Comparison of ENCODE assay signal across 8 cellular contexts in the genomic region with DNA sequence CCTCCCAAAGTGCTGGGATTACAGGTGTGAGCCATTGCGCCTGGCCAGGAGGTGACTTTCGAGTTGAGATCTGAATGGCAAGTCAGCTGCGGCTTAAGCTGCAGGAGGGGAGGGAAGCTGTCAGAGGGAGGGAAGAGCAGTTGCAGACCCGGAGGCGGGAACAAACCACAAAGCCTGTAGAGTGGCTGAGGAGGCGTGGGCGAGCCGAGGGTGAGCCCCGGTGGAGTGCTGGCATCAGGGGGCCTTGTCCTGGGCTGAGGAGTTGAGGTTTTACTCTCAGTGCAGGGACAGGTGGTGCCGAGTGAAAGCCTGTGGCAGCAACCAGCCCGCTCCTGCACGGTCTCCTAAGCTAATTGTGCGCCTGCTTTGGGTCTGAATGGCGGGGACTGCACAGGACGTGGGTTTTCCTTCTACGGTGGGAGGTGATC. TPM values are rescaled to one million over a fixed set of nuclear protein-coding genes. Genes with fewer than 3 reads are reported as not detected.
A peak's percentile ranks its signal among the peaks of the same experiment; 100 is the strongest.
DNase-seq lines count a peak whose midpoint lies in the region; ATAC-seq and TF ChIP-seq lines count a peak whose summit lies in the region.

No MANE protein-coding gene starts in this region.

- no peak for TF ChIP-seq POLR2A in prostate gland (IDR thresholded peaks at IDR 0.05)

- H3K27ac ChIP-seq in cardiac muscle cell (peak overlapping the region; percentile 67), RWPE1 (peak overlapping the region; percentile 43), prostate gland (no peak overlapping the region)

- H3K27me3 ChIP-seq in cardiac muscle cell (no peaks in the 10 kb centered on the region), prostate gland (replicated peaks; ENCODE audit: insufficient read depth) (no peaks in the 10 kb centered on the region)

- H3K36me3 ChIP-seq in cardiac muscle cell (no peaks in the 10 kb centered on the region), prostate gland (no peaks in the 10 kb centered on the region)

- CTCF ChIA-PET in RWPE1 (lab: Yijun Ruan, JAX): no interaction called here

- intact Hi-C loops in Right ventricle myocardium superior (cut with DNase I): no loop called here
- intact Hi-C loops in prostate gland (cut with DNase I): no loop called here

- DNase-seq in cardiac muscle cell (ENCODE audit: low read depth in 1 of 2, low spot score in 1 of 2) (peak; percentile 22 to 67), Right ventricle myocardium superior (no peak), RWPE1 (ENCODE audit: low spot score) (no peak), prostate gland (ENCODE audit: low spot score) (no peak), HPDE6-E6E7 (ENCODE audit: extremely low spot score) (no peak)
- peak; percentile 35 for DNase-seq in activated naive CD8-positive, alpha-beta T cell treated with anti-CD3 and anti-CD28 coated beads, Interleukin-2, amount 50 U/mL, for 16 hours (ENCODE audit: low read depth, low spot score)
- DNase-seq in stimulated activated CD4-positive, alpha-beta T cell treated with anti-CD3 and anti-CD28 coated beads, Interleukin-4, amount 100 ng/mL, for 24 hours: peak; percentile 65

- no peak for TF ChIP-seq CTCF in cardiac muscle cell (IDR thresholded peaks at IDR 0.05; ENCODE audit: low read depth, low read length)
- no peak for TF ChIP-seq CTCF in RWPE1 (conservative IDR thresholded peaks at IDR 0.05; ENCODE audit: low read depth)
- no peak for TF ChIP-seq CTCF in prostate gland (IDR thresholded peaks at IDR 0.05)

- WGBS in prostate gland: 50% methylated on average over 16 of the region's 16 CpGs

- H3K4me3 ChIP-seq in cardiac muscle cell (no peak overlapping the region), prostate gland (no peak overlapping the region)

- H3K4me1 ChIP-seq in cardiac muscle cell (ENCODE audit: low read depth) (peaks cover 9% of the 10 kb centered on the region), prostate gland (replicated peaks) (no peaks in the 10 kb centered on the region)

- no peak for ATAC-seq in Right ventricle myocardium superior (ENCODE audit: poor library complexity)
- ATAC-seq in GM19351 (IDR thresholded peaks at IDR 0.05; ENCODE audit: unreplicated experiment): no peak

- no peaks in the 10 kb centered on the region for H3K9me3 ChIP-seq in cardiac muscle cell (ENCODE audit: low read depth)
- H3K9me3 ChIP-seq in prostate gland: no peaks in the 10 kb centered on the region

- POLR2A ChIA-PET in RWPE1 (lab: Yijun Ruan, JAX; ENCODE audit: low non-redundant PET): no interaction called here

RNA-seq across cellular contexts. Expression of a gene that starts 24.2 kb away (rescaled TPM):
- total RNA-seq in cardiac muscle cell: 51.8 and 64.9 TPM in 2 replicates
- polyA plus RNA-seq in cardiac muscle cell: 11.8 and 12.4 TPM in 2 replicates
- total RNA-seq in Right ventricle myocardium superior: 13.7 TPM
- total RNA-seq in prostate gland: 10 to 100 TPM; 50.1 to 90.3 TPM

RNA-seq across cellular contexts. Expression of a gene that starts 38.1 kb away (rescaled TPM):
- total RNA-seq in cardiac muscle cell (30.3 and 64.2 TPM in 2 replicates), Right ventricle myocardium superior (14.7 TPM), prostate gland (10 to 100 TPM; 13.9 to 41.0 TPM)
- polyA plus RNA-seq in cardiac muscle cell: 77.9 and 81.3 TPM in 2 replicates

RNA-seq across cellular contexts. Expression of a gene that starts 40.9 kb away (rescaled TPM):
- total RNA-seq in cardiac muscle cell: 0.85 and 3.4 TPM in 2 replicates
- 1.6 and 3.5 TPM in 2 replicates for polyA plus RNA-seq in cardiac muscle cell
- 0.32 TPM for total RNA-seq in Right ventricle myocardium superior
- 1 to 10 TPM in 1 of 2 donors, under 1 TPM in 1; 0.87 to 2.9 TPM for total RNA-seq in prostate gland

RNA-seq across cellular contexts. Expression of a gene that starts 43.6 kb away (rescaled TPM):
- total RNA-seq in cardiac muscle cell (1.1 and 3.3 TPM in 2 replicates), Right ventricle myocardium superior (not detected), prostate gland (1 to 10 TPM; 3.6 to 4.1 TPM)
- polyA plus RNA-seq in cardiac muscle cell: 1.0 and 2.9 TPM in 2 replicates

Comparison
In these comparisons a context has a peak if more than half of its experiments do, and no peak if none do; other contexts are left out.
1. DNase-seq: peak in cardiac muscle cell (2 of 2), activated naive CD8-positive, alpha-beta T cell treated with anti-CD3 and anti-CD28 coated beads, Interleukin-2, amount 50 U/mL, for 16 hours (single experiment) and stimulated activated CD4-positive, alpha-beta T cell treated with anti-CD3 and anti-CD28 coated beads, Interleukin-4, amount 100 ng/mL, for 24 hours (single experiment); none in Right ventricle myocardium superior (single experiment), RWPE1 (single experiment), prostate gland (single experiment) and HPDE6-E6E7 (single experiment).
2. H3K27ac ChIP-seq: peak in cardiac muscle cell (single experiment) and RWPE1 (single experiment); none in prostate gland (0 of 2).